Comparison of ENCODE assay signal across 20 cellular contexts in genomic region chr4:139884438-139884837, GRCh38.
A peak's percentile ranks its signal among the peaks of the same experiment; 100 is the strongest.
DNase-seq lines count a peak whose midpoint lies in the region; ATAC-seq and TF ChIP-seq lines count a peak whose summit lies in the region.
"Had no signal": no experiment of that assay in that cellular context is flagged by ENCODE, and none has a peak within 500 bp of the region (broad histone marks: within the 10 kb centered on the region; RNA-seq: fewer than 3 reads in every experiment).

No MANE protein-coding gene starts in this region.

- H4K91ac ChIP-seq in neuronal stem cell (ENCODE audit: low read depth, low read length, poor library complexity), result no peak overlapping the region

- H3K27ac Mint-ChIP-seq in GM23338, result 0 out of 2 replicates have a peak overlapping the region, but pooled peaks have one; percentile 43
- H3K27ac Mint-ChIP-seq: CD4-positive, alpha-beta memory T cell; HFFc6 had no signal

- no peak overlapping the region for H2BK12ac ChIP-seq in neuronal stem cell (ENCODE audit: low read length)

- peaks cover 6% of the 10 kb centered on the region for H3K27me3 Mint-ChIP-seq in GM23338 (ENCODE audit: insufficient read depth, low read depth, poor library complexity)
- H3K27me3 Mint-ChIP-seq: CD4-positive, alpha-beta memory T cell had no signal

- ATAC-seq in GM23338, result no peak
- no peak for ATAC-seq in GM21515 (IDR thresholded peaks at IDR 0.05; ENCODE audit: unreplicated experiment)
- ATAC-seq: A549 had no signal

- H3K4me1 ChIP-seq in GM23338 (ENCODE audit: insufficient read depth) (peaks cover 12% of the 10 kb centered on the region), neuronal stem cell (ENCODE audit: control insufficient read depth in 2 of 2, insufficient read depth in 1 of 2, low read depth in 1 of 2, low read length in 2 of 2) (peaks cover 10 to 13% of the 10 kb centered on the region in 2 donors)
- H3K4me1 ChIP-seq: BLaER1 had no signal

- DNase-seq in GM23338 (ENCODE audit: low spot score), result no peak
- no peak for DNase-seq in dorsolateral prefrontal cortex
- DNase-seq in medulla oblongata (ENCODE audit: extremely low spot score), result peak; percentile 58
- DNase-seq in substantia nigra (lab: John Stamatoyannopoulos, UW), result peak in 2 of 49 donors; percentile 16 to 23
- DNase-seq in neuronal stem cell (ENCODE audit: low spot score), result no peak
- DNase-seq in NCI-H524 (lab: John Stamatoyannopoulos, UW), result no peak
- DNase-seq: Calu3; CD4-positive, alpha-beta memory T cell; GF-D8; H7; HFFc6; NCI-H1417 treated with DMSO at 0.1 percent for 48 hours; NCI-H187 treated with DMSO at 0.1 percent for 48 hours; NCI-H2227 treated with DMSO at 0.1 percent for 48 hours; NCI-H510A treated with DMSO at 0.1 percent for 48 hours; NCI-H82; SHP77 treated with DMSO at 0.1 percent for 48 hours had no signal

- H3K9me3 ChIP-seq in neuronal stem cell (replicated peaks in 1 of 2; ENCODE audit: control insufficient read depth in 2 of 2, insufficient read depth in 1 of 2, low read depth in 1 of 2, low read length in 2 of 2), result no peaks in the 10 kb centered on the region
- H3K9me3 ChIP-seq: A549, BLaER1 had no signal

- no peak overlapping the region for H4K8ac ChIP-seq in neuronal stem cell (ENCODE audit: low read depth, low read length)

- H3K4me3 Mint-ChIP-seq in GM23338, result no peak overlapping the region
- H3K4me3 Mint-ChIP-seq: CD4-positive, alpha-beta memory T cell; HFFc6 had no signal

- no peak overlapping the region for H2AK5ac ChIP-seq in neuronal stem cell (ENCODE audit: low read depth, low read length)

- intact Hi-C loops in dorsolateral prefrontal cortex (cut with DNase I), result no loop called here

- no peaks in the 10 kb centered on the region for H3K9me3 Mint-ChIP-seq in GM23338
- H3K9me3 Mint-ChIP-seq: HFFc6 had no signal

- no peaks in the 10 kb centered on the region for H3F3A ChIP-seq in GM23338 (replicated peaks; ENCODE audit: low read depth)

- no peaks in the 10 kb centered on the region for H4K20me1 ChIP-seq in GM23338 (replicated peaks; ENCODE audit: insufficient read depth)

- H3K79me2 ChIP-seq in GM23338 (replicated peaks; ENCODE audit: insufficient read depth), result no peaks in the 10 kb centered on the region

- no peak overlapping the region for H2BK120ac ChIP-seq in neuronal stem cell (ENCODE audit: low read depth, low read length)

- H3K4me3 ChIP-seq in GM23338 (no peak overlapping the region), dorsolateral prefrontal cortex (peak overlapping the region in 3 of 59 donors; percentile 3 to 21 (median 12)), neuronal stem cell (ENCODE audit: low read length in 2 of 2) (no peak overlapping the region)
- H3K4me3 ChIP-seq: A549, BLaER1 had no signal

- WGBS in neuronal stem cell (ENCODE audit: extremely low coverage in 2 of 2, insufficient read length in 2 of 2, insufficient replicate concordance in 1 of 2), 2 donors, result no CpG with 5 or more reads among the region's 3 CpGs

- H3K9me2 ChIP-seq in GM23338 (ENCODE audit: insufficient read depth), result no peaks in the 10 kb centered on the region

- H2BK15ac ChIP-seq in neuronal stem cell (ENCODE audit: low read length), result no peak overlapping the region

- H3K18ac ChIP-seq in neuronal stem cell (ENCODE audit: low read length), result no peak overlapping the region

- H3K4ac ChIP-seq in neuronal stem cell (ENCODE audit: low read length), result no peak overlapping the region

- no peak overlapping the region for H2BK5ac ChIP-seq in neuronal stem cell (ENCODE audit: low read length)

- H3K27ac ChIP-seq in GM23338 (ENCODE audit: low read depth) (no peak overlapping the region), dorsolateral prefrontal cortex (peak overlapping the region in 37 of 59 donors; percentile 4 to 82 (median 44)), substantia nigra (ENCODE audit: low read depth, low read length, poor library complexity, severe bottlenecking) (peak overlapping the region; percentile 50), neuronal stem cell (replicated peaks; ENCODE audit: low read length) (no peak overlapping the region)
- H3K27ac ChIP-seq: A549, BLaER1 had no signal

- H3K36me3 Mint-ChIP-seq in GM23338 (ENCODE audit: low read depth), result no peaks in the 10 kb centered on the region

- H2AFZ ChIP-seq in GM23338, result no peak overlapping the region
- no peak overlapping the region for H2AFZ ChIP-seq in neuronal stem cell (ENCODE audit: low read length)

- no peak overlapping the region for H3K23ac ChIP-seq in neuronal stem cell (ENCODE audit: low read depth, low read length, poor library complexity)

- H3K9ac ChIP-seq in neuronal stem cell (ENCODE audit: low read depth, low read length, poor library complexity), result no peak overlapping the region
- H3K9ac ChIP-seq: BLaER1 had no signal

- H3K4me2 ChIP-seq in GM23338 (no peak overlapping the region), neuronal stem cell (ENCODE audit: insufficient read depth, low read length, poor library complexity, severe bottlenecking) (no peak overlapping the region)
- H3K4me2 ChIP-seq: A549, BLaER1 had no signal

- H3K36me3 ChIP-seq in GM23338 (ENCODE audit: insufficient read depth) (no peaks in the 10 kb centered on the region), neuronal stem cell (replicated peaks in 1 of 2; ENCODE audit: control insufficient read depth in 2 of 2, insufficient read depth in 2 of 2, low read length in 2 of 2) (peaks cover 0 to 5% of the 10 kb centered on the region in 2 donors)

- H3K27me3 ChIP-seq in GM23338 (ENCODE audit: insufficient read depth) (no peaks in the 10 kb centered on the region), dorsolateral prefrontal cortex (no peaks in the 10 kb centered on the region), neuronal stem cell (ENCODE audit: control insufficient read depth in 3 of 3, insufficient read depth in 3 of 3, low read depth in 1 of 3, low read length in 3 of 3) (no peaks in the 10 kb centered on the region)
- H3K27me3 ChIP-seq: BLaER1 had no signal

- H3K14ac ChIP-seq in neuronal stem cell (ENCODE audit: low read length), result no peak overlapping the region

- TF ChIP-seq CTCF in GM23338 (conservative IDR thresholded peaks at IDR 0.05; ENCODE audit: low read depth in 2 of 2) (no peak), dorsolateral prefrontal cortex (IDR thresholded peaks at IDR 0.05 in 54 of 56, conservative IDR thresholded peaks at IDR 0.05 in 2 of 56; ENCODE audit: low read depth in 1 of 56, partially characterized antibody in 56 of 56) (no peak)

- H3K4me1 Mint-ChIP-seq in GM23338, result peaks cover 17% of the 10 kb centered on the region
- H3K4me1 Mint-ChIP-seq: CD4-positive, alpha-beta memory T cell had no signal

- no peaks in the 10 kb centered on the region for H3K79me1 ChIP-seq in neuronal stem cell (ENCODE audit: low read depth, low read length)

TF ChIP-seq in GM23338, 12 proteins besides CTCF, POLR2A, EP300 and RAD21:
- no peak for TF ChIP-seq STAT1 (IDR thresholded peaks at IDR 0.05; ENCODE audit: unreplicated experiment)
- TF ChIP-seq REST (IDR thresholded peaks at IDR 0.05; ENCODE audit: unreplicated experiment), result no peak

Comparison
In these comparisons a context has a peak if more than half of its experiments do, and no peak if none do; other contexts are left out.
1. H3K27ac ChIP-seq: peak in dorsolateral prefrontal cortex (37 of 59) and substantia nigra (single experiment); none in GM23338 (single experiment) and neuronal stem cell (single experiment).